In genomic region chr4:158008551-158009218, GRCh38 we compare ENCODE assay signal across 13 cellular contexts.
DNase-seq lines count a peak whose midpoint lies in the region; ATAC-seq and TF ChIP-seq lines count a peak whose summit lies in the region.
"Had no signal": no experiment of that assay in that cellular context is flagged by ENCODE, and none has a peak within 500 bp of the region (broad histone marks: within the 10 kb centered on the region; RNA-seq: fewer than 3 reads in every experiment).

No MANE protein-coding gene starts in this region.

- H3K4me1 ChIP-seq in heart right ventricle = peaks cover 0 to 82% (median 57%) of the 10 kb centered on the region in 9 donors
- H3K4me1 ChIP-seq in ovary (ENCODE audit: insufficient read depth) = peaks cover 18% of the 10 kb centered on the region

- no peak for TF ChIP-seq CTCF in astrocyte of the cerebellum (IDR thresholded peaks at IDR 0.05; ENCODE audit: low read depth, low read length, missing control alignments)
- no peak for TF ChIP-seq CTCF in heart right ventricle (IDR thresholded peaks at IDR 0.05)
- no peak for TF ChIP-seq CTCF in ovary (IDR thresholded peaks at IDR 0.05)
- TF ChIP-seq CTCF in GM13977 (IDR thresholded peaks at IDR 0.05; ENCODE audit: extremely low read depth, insufficient read depth, missing control alignments) = no peak

- DNase-seq in EH (ENCODE audit: low read depth) = peak; percentile 50
- DNase-seq in astrocyte of the cerebellum (ENCODE audit: low read depth) = peak; percentile 57
- peak in 1 of 2 donors; percentile 66 for DNase-seq in heart right ventricle
- DNase-seq in ovary = peak; percentile 53 to 74 (median 62)
- DNase-seq in stimulated activated CD4-positive, alpha-beta T cell treated with anti-CD3 and anti-CD28 coated beads, Interleukin-1b, Interleukin-23, amount 100 ng/mL, for 48 hours = no peak
- DNase-seq in GM13977 (ENCODE audit: low spot score) = no peak
- no peak for DNase-seq in NCI-H1048 (lab: John Stamatoyannopoulos, UW)
- no peak for DNase-seq in hippocampal formation (lab: John Stamatoyannopoulos, UW)
- DNase-seq: activated CD8-positive, alpha-beta memory T cell treated with anti-CD3 and anti-CD28 coated beads for 24 hours; activated naive CD4-positive, alpha-beta T cell treated with anti-CD3 and anti-CD28 coated beads, Interleukin-2, amount 10 ng/mL, durations not matched to agents 7 days and 5 days; NCI-H2171; OCI-M1 had no signal

- WGBS in heart right ventricle, 2 donors = 50 to 53% methylated on average over 6 of the region's 6 CpGs
- 11 to 21% (median 12%) methylated on average over 6 of the region's 6 CpGs for WGBS in ovary, 3 donors

- no peak for TF ChIP-seq POLR2A in ovary (IDR thresholded peaks at IDR 0.05)

- H3K27me3 ChIP-seq in heart right ventricle (no peaks in the 10 kb centered on the region), ovary (no peaks in the 10 kb centered on the region)
- H3K27me3 ChIP-seq: hepatocyte had no signal

- H3K36me3 ChIP-seq in heart right ventricle (no peaks in the 10 kb centered on the region), ovary (no peaks in the 10 kb centered on the region)

- H3K9me3 ChIP-seq in heart right ventricle = no peaks in the 10 kb centered on the region
- no peaks in the 10 kb centered on the region for H3K9me3 ChIP-seq in ovary

- in situ Hi-C loops in astrocyte of the cerebellum (cut with HindIII; ENCODE audit: low sequenced_read_pairs) = no loop called here
- in situ Hi-C loops in GM13977 (cut with MboI; ENCODE audit: low pct_unique_long_range_greater_than_20kb, low sequenced_read_pairs, unreplicated experiment) = no loop called here

- H3K27ac ChIP-seq in heart right ventricle = peak overlapping the region in 9 of 10 donors; percentile 18 to 79 (median 54)
- H3K27ac ChIP-seq in ovary = peak overlapping the region; percentile 30 to 70
- H3K27ac ChIP-seq: hepatocyte had no signal

- intact Hi-C loops in heart right ventricle (cut with DNase I) = loop anchor here in 4 of 10 donors (5.0 kb wide), 1 partner anchor 164 kb away; the partner anchor contains the start of gene GASK1B (in 4 of the 4)
- intact Hi-C loops in ovary (cut with DNase I) = loop anchor here in 1 of 4 donors (5.0 kb wide), 1 partner anchor 164 kb away; the partner anchor contains the start of gene GASK1B

- H3K4me3 ChIP-seq in astrocyte of the cerebellum (ENCODE audit: low read depth, low read length) (no peak overlapping the region), heart right ventricle (no peak overlapping the region), ovary (no peak overlapping the region)
- H3K4me3 ChIP-seq: hepatocyte had no signal

- TF ChIP-seq EP300 in ovary (IDR thresholded peaks at IDR 0.05) = no peak

- ATAC-seq in heart right ventricle = peak; percentile 50 to 72 (median 68)

Comparison
In these comparisons a context has a peak if more than half of its experiments do, and no peak if none do; other contexts are left out.
1. DNase-seq: peak in EH (single experiment), astrocyte of the cerebellum (single experiment) and ovary (5 of 5); none in stimulated activated CD4-positive, alpha-beta T cell treated with anti-CD3 and anti-CD28 coated beads, Interleukin-1b, Interleukin-23, amount 100 ng/mL, for 48 hours (single experiment), GM13977 (single experiment), NCI-H1048 (single experiment) and hippocampal formation (0 of 2).